ENCODE assay signal across 9 cellular contexts in the genomic region with DNA sequence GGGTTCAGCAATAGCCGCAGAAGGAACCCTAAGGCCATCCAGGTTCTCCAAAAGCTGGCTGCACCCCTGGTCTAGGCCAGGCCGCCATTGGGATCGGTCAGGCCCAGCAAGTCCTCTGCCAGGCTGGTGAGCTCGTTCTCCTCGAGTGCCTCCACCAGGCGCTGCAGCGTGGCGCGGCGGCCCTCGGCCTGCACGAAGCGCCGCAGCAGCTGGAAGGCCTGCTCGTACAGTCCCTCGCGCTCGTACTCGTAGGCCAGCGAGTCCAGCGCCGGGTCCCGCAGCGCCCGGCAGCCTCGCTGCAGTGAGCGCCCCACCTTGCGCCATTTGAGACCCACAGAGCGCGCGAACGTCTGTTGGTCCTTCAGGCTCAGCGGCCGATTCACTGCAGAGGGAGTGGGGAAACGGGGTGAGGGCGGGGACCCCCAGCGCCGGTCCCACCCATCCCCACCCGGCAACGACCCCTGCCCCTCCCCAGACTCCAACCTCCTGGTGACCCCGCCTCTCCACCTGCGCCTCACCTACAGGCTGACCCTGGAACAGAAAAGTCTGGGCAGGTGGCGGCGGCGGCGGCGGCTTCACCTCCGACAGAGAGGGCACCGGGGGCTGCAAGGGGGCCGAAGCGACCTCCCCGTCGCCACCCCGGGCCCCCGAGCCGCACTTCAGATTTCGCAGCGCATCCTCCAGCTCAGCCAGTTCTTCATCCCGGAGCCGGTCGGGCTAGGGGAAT. TPM values are rescaled to one million over a fixed set of nuclear protein-coding genes. Genes with fewer than 3 reads are reported as not detected.
A peak's percentile ranks its signal among the peaks of the same experiment; 100 is the strongest.
DNase-seq lines count a peak whose midpoint lies in the region; ATAC-seq and TF ChIP-seq lines count a peak whose summit lies in the region.
"Had no signal": no experiment of that assay in that cellular context is flagged by ENCODE, and none has a peak within 500 bp of the region (broad histone marks: within the 10 kb centered on the region; RNA-seq: fewer than 3 reads in every experiment).

No MANE protein-coding gene starts in this region.

- H3K4me1 ChIP-seq in A673 (ENCODE audit: insufficient read depth, low read length, poor library complexity, severe bottlenecking) (peaks cover 17% of the 10 kb centered on the region), ES-I3 (ENCODE audit: insufficient read depth, low read length) (no peaks in the 10 kb centered on the region; the same call in 1 of the 2 replicates), mesendoderm (ENCODE audit: control insufficient read depth, low read depth, low read length) (no peaks in the 10 kb centered on the region), body of pancreas (peaks cover 48% of the 10 kb centered on the region)

- no peak overlapping the region for H3K4ac ChIP-seq in mesendoderm (ENCODE audit: low read depth, low read length)

- no peaks in the 10 kb centered on the region for H3K36me3 Mint-ChIP-seq in activated naive CD8-positive, alpha-beta T cell treated with anti-CD3 and anti-CD28 coated beads, Interleukin-2, amount 50 U/mL, for 24 hours (ENCODE audit: low read depth)

- H2BK5ac ChIP-seq in mesendoderm (ENCODE audit: low read length) = no peak overlapping the region

- no peaks in the 10 kb centered on the region for H3K79me1 ChIP-seq in mesendoderm (ENCODE audit: low read length)

- H4K8ac ChIP-seq in mesendoderm (ENCODE audit: low read depth, low read length) = no peak overlapping the region

- H2BK15ac ChIP-seq in mesendoderm (replicated peaks; ENCODE audit: low read depth) = no peak overlapping the region

- no peaks in the 10 kb centered on the region for H3K9me3 Mint-ChIP-seq in activated naive CD8-positive, alpha-beta T cell treated with anti-CD3 and anti-CD28 coated beads, Interleukin-2, amount 50 U/mL, for 24 hours

- POLR2A ChIA-PET in A673 (lab: Charles Lee; ENCODE audit: low non-redundant PET) = no interaction called here

- H3K36me3 ChIP-seq in A673 (ENCODE audit: insufficient read depth, low read length, poor library complexity, severe bottlenecking) (peaks cover under 1% of the 10 kb centered on the region), ES-I3 (ENCODE audit: insufficient read depth, low read length) (no peaks in the 10 kb centered on the region), mesendoderm (ENCODE audit: control insufficient read depth, insufficient read depth, low read length) (no peaks in the 10 kb centered on the region), body of pancreas (replicated peaks in 1 of 2; ENCODE audit: insufficient read depth in 1 of 2, low read depth in 2 of 2) (no peaks in the 10 kb centered on the region)

- H3K4me2 ChIP-seq in mesendoderm (ENCODE audit: low read length) = no peak overlapping the region

- H3K27me3 Mint-ChIP-seq in activated naive CD8-positive, alpha-beta T cell treated with anti-CD3 and anti-CD28 coated beads, Interleukin-2, amount 50 U/mL, for 24 hours = peaks cover 19% of the 10 kb centered on the region

- no peak for ATAC-seq in activated naive CD8-positive, alpha-beta T cell treated with anti-CD3 and anti-CD28 coated beads, Interleukin-2, amount 50 U/mL, for 24 hours
- no peak for ATAC-seq in body of pancreas
- no peak for ATAC-seq in GM18868 (IDR thresholded peaks at IDR 0.05; ENCODE audit: unreplicated experiment)

- TF ChIP-seq CTCF in A673 (conservative IDR thresholded peaks at IDR 0.05; ENCODE audit: low read depth, low read length) = no peak
- TF ChIP-seq CTCF in body of pancreas (IDR thresholded peaks at IDR 0.05) = no peak

- intact Hi-C loops in A673 (cut with micrococcal nuclease; ENCODE audit: unreplicated experiment) (loop anchor here (1.0 to 10.0 kb wide), 3 partner anchors 177 to 260 kb away; no protein-coding TSS in a partner anchor), body of pancreas (cut with DNase I) (loop anchor here (5.0 kb wide), 2 partner anchors 137 to 177 kb away; no protein-coding TSS in a partner anchor)

- no TSS peak for BruUV-seq in A673 (replicated peaks; lab: Mats Ljungman, UMichigan)

- no peaks in the 10 kb centered on the region for H3K9me3 ChIP-seq in A673 (ENCODE audit: low read depth, low read length, poor library complexity, severe bottlenecking)
- H3K9me3 ChIP-seq in ES-I3 (ENCODE audit: control insufficient read depth, insufficient read depth, low read length) = no peaks in the 10 kb centered on the region; the same call in 1 of the 2 replicates
- H3K9me3 ChIP-seq in body of pancreas = no peaks in the 10 kb centered on the region

- no CpG with 5 or more reads among the region's 61 CpGs for whole genome bisulfite sequencing in mesendoderm (ENCODE audit: extremely low coverage, insufficient coverage, low lambda C conversion rate)
- 39 to 100% methylated on average over 1 to 56 of the region's 61 CpGs for WGBS in body of pancreas, 2 donors

- H2AK5ac ChIP-seq in mesendoderm (ENCODE audit: low read length) = no peak overlapping the region

- peak overlapping the region; percentile 38 for H3K4me3 ChIP-seq in A673 (ENCODE audit: low read depth, low read length, poor library complexity, severe bottlenecking)
- no peak overlapping the region for H3K4me3 ChIP-seq in mesendoderm (ENCODE audit: low read length)
- no peak overlapping the region for H3K4me3 ChIP-seq in body of pancreas

- no peak for DNase-seq in A673 (ENCODE audit: low spot score)
- DNase-seq in activated naive CD8-positive, alpha-beta T cell treated with anti-CD3 and anti-CD28 coated beads, Interleukin-2, amount 50 U/mL, for 24 hours = no peak
- DNase-seq in mesendoderm = no peak
- DNase-seq in substantia nigra (lab: John Stamatoyannopoulos, UW) = no peak
- DNase-seq in C1 segment of cervical spinal cord (lab: John Stamatoyannopoulos, UW) = no peak
- DNase-seq in body of pancreas = no peak

- H3K4me1 Mint-ChIP-seq in activated naive CD8-positive, alpha-beta T cell treated with anti-CD3 and anti-CD28 coated beads, Interleukin-2, amount 50 U/mL, for 24 hours = peaks cover 39% of the 10 kb centered on the region

- no peak overlapping the region for H2BK120ac ChIP-seq in mesendoderm (ENCODE audit: low read depth, low read length)

- H3K23ac ChIP-seq in mesendoderm (ENCODE audit: low read length) = peak overlapping the region; percentile 66

- H3K4me3 Mint-ChIP-seq in activated naive CD8-positive, alpha-beta T cell treated with anti-CD3 and anti-CD28 coated beads, Interleukin-2, amount 50 U/mL, for 24 hours = peak overlapping the region; percentile 46

- CTCF ChIA-PET in A673 (lab: Charles Lee) = interaction anchor here (0.5 to 1.5 kb wide), 19 partner anchors 9 to 259 kb away, joined by 3 to 39 read pairs (median 4); a partner anchor contains a TSS

- H3K27me3 ChIP-seq in A673 (replicated peaks; ENCODE audit: insufficient read depth, low read depth, low read length, poor library complexity) (no peaks in the 10 kb centered on the region), mesendoderm (ENCODE audit: insufficient read depth, low read length, poor library complexity) (peaks cover 48% of the 10 kb centered on the region), body of pancreas (no peaks in the 10 kb centered on the region)

- no peak overlapping the region for H4K5ac ChIP-seq in mesendoderm (ENCODE audit: low read length)

- no peak for TF ChIP-seq POLR2A in body of pancreas (IDR thresholded peaks at IDR 0.05)

- H3K27ac ChIP-seq in A673 (ENCODE audit: low read depth, low read length, poor library complexity, severe bottlenecking) = no peak overlapping the region
- no peak overlapping the region for H3K27ac ChIP-seq in mesendoderm (ENCODE audit: low read depth, low read length)
- H3K27ac ChIP-seq in substantia nigra (ENCODE audit: low read depth, low read length, poor library complexity, severe bottlenecking) = no peak overlapping the region
- H3K27ac ChIP-seq in body of pancreas = no peak overlapping the region
- H3K27ac ChIP-seq: RWPE1 had no signal

- no peak overlapping the region for H3K18ac ChIP-seq in mesendoderm (ENCODE audit: low read length)

- no peak overlapping the region for H3K27ac Mint-ChIP-seq in activated naive CD8-positive, alpha-beta T cell treated with anti-CD3 and anti-CD28 coated beads, Interleukin-2, amount 50 U/mL, for 24 hours

- peak overlapping the region; percentile 28; the same call in 1 of the 2 replicates for H3K9ac ChIP-seq in ES-I3 (ENCODE audit: low read depth, low read length)
- no peak overlapping the region for H3K9ac ChIP-seq in mesendoderm (ENCODE audit: low read length)

- H3K56ac ChIP-seq in mesendoderm (ENCODE audit: low read length) = no peak overlapping the region

- no peaks in the 10 kb centered on the region for H3K79me2 ChIP-seq in mesendoderm (ENCODE audit: control insufficient read depth, insufficient read depth, low read length)

RNA-seq across cellular contexts. Expression of a gene that starts 3.9 kb away (rescaled TPM):
- total RNA-seq in A673 (2021) (11.5 and 13.8 TPM in 2 replicates), body of pancreas (1 to 10 TPM; 8.3 to 9.9 TPM)
- polyA plus RNA-seq in mesendoderm (2013, experiment 1 of 2) = 2.2 TPM
- 2.0 TPM for polyA plus RNA-seq in mesendoderm (2013, experiment 2 of 2)

RNA-seq across cellular contexts. Expression of a gene that starts 5.0 kb away (rescaled TPM):
- total RNA-seq in A673 (2021) (7.7 and 10.8 TPM in 2 replicates), body of pancreas (10 to 100 TPM; 25.7 to 25.9 TPM)
- polyA plus RNA-seq in mesendoderm (2013, experiment 1 of 2) = 0.15 TPM
- 0.08 TPM for polyA plus RNA-seq in mesendoderm (2013, experiment 2 of 2)

RNA-seq across cellular contexts. Expression of a gene that starts 5.0 kb away (rescaled TPM):
- 8.3 and 13.8 TPM in 2 replicates for total RNA-seq in A673 (2021)
- 0.08 TPM for polyA plus RNA-seq in mesendoderm (2013, experiment 1 of 2)
- 0.06 TPM for polyA plus RNA-seq in mesendoderm (2013, experiment 2 of 2)
- 100 to 1,000 TPM in 1 of 2 donors, 10 to 100 TPM in 1; 73.9 to 104 TPM for total RNA-seq in body of pancreas

RNA-seq across cellular contexts. Expression of a gene that starts 9.8 kb away (rescaled TPM):
- total RNA-seq in A673 (2021) (13.9 and 20.2 TPM in 2 replicates), body of pancreas (100 to 1,000 TPM in 1 of 2 donors, 10 to 100 TPM in 1; 76.8 to 352 TPM)
- not detected for polyA plus RNA-seq in mesendoderm (2013, experiment 1 of 2)
- polyA plus RNA-seq in mesendoderm (2013, experiment 2 of 2) = not detected

RNA-seq across cellular contexts. Expression of a gene that starts 15.6 kb away (rescaled TPM):
- 15.3 and 16.4 TPM in 2 replicates for total RNA-seq in A673 (2021)
- polyA plus RNA-seq in mesendoderm (2013, experiment 1 of 2) = 1.3 TPM
- polyA plus RNA-seq in mesendoderm (2013, experiment 2 of 2) = 1.1 TPM
- 10 to 100 TPM; 51.1 to 78.8 TPM for total RNA-seq in body of pancreas
